In genomic region chr9:130518198-130518597, GRCh38 we compare ENCODE assay signal across 1 cellular context.
TF ChIP-seq lines count a peak whose summit lies in the region.

No MANE protein-coding gene starts in this region.

TF ChIP-seq in SK-N-SH, 30 proteins besides CTCF, POLR2A, EP300 and RAD21 (continued from another document):
- TF ChIP-seq PBX3 (IDR thresholded peaks at IDR 0.05) = no peak
- no peak for TF ChIP-seq RXRA (IDR thresholded peaks at IDR 0.05; ENCODE audit: borderline replicate concordance, low read depth)
- no peak for TF ChIP-seq CHD2 (IDR thresholded peaks at IDR 0.05; ENCODE audit: low read length, partially characterized antibody)
- no peak for TF ChIP-seq TCF12 (IDR thresholded peaks at IDR 0.05)
- TF ChIP-seq TAF1 (IDR thresholded peaks at IDR 0.05; ENCODE audit: borderline replicate concordance, low read depth, low read length) = no peak
- TF ChIP-seq FOXJ3 (CRISPR knock-in tag; IDR thresholded peaks at IDR 0.05) = no peak
- no peak for TF ChIP-seq ELF1 (IDR thresholded peaks at IDR 0.05)
